ENCODE assay signal across 1 cellular context in genomic region chr6:131175559-131175958, GRCh38.
TF ChIP-seq lines count a peak whose summit lies in the region.

No MANE protein-coding gene starts in this region.

TF ChIP-seq in GM23338, 12 proteins besides CTCF, POLR2A, EP300 and RAD21 (continued from another document):
- TF ChIP-seq, protein P1, sequence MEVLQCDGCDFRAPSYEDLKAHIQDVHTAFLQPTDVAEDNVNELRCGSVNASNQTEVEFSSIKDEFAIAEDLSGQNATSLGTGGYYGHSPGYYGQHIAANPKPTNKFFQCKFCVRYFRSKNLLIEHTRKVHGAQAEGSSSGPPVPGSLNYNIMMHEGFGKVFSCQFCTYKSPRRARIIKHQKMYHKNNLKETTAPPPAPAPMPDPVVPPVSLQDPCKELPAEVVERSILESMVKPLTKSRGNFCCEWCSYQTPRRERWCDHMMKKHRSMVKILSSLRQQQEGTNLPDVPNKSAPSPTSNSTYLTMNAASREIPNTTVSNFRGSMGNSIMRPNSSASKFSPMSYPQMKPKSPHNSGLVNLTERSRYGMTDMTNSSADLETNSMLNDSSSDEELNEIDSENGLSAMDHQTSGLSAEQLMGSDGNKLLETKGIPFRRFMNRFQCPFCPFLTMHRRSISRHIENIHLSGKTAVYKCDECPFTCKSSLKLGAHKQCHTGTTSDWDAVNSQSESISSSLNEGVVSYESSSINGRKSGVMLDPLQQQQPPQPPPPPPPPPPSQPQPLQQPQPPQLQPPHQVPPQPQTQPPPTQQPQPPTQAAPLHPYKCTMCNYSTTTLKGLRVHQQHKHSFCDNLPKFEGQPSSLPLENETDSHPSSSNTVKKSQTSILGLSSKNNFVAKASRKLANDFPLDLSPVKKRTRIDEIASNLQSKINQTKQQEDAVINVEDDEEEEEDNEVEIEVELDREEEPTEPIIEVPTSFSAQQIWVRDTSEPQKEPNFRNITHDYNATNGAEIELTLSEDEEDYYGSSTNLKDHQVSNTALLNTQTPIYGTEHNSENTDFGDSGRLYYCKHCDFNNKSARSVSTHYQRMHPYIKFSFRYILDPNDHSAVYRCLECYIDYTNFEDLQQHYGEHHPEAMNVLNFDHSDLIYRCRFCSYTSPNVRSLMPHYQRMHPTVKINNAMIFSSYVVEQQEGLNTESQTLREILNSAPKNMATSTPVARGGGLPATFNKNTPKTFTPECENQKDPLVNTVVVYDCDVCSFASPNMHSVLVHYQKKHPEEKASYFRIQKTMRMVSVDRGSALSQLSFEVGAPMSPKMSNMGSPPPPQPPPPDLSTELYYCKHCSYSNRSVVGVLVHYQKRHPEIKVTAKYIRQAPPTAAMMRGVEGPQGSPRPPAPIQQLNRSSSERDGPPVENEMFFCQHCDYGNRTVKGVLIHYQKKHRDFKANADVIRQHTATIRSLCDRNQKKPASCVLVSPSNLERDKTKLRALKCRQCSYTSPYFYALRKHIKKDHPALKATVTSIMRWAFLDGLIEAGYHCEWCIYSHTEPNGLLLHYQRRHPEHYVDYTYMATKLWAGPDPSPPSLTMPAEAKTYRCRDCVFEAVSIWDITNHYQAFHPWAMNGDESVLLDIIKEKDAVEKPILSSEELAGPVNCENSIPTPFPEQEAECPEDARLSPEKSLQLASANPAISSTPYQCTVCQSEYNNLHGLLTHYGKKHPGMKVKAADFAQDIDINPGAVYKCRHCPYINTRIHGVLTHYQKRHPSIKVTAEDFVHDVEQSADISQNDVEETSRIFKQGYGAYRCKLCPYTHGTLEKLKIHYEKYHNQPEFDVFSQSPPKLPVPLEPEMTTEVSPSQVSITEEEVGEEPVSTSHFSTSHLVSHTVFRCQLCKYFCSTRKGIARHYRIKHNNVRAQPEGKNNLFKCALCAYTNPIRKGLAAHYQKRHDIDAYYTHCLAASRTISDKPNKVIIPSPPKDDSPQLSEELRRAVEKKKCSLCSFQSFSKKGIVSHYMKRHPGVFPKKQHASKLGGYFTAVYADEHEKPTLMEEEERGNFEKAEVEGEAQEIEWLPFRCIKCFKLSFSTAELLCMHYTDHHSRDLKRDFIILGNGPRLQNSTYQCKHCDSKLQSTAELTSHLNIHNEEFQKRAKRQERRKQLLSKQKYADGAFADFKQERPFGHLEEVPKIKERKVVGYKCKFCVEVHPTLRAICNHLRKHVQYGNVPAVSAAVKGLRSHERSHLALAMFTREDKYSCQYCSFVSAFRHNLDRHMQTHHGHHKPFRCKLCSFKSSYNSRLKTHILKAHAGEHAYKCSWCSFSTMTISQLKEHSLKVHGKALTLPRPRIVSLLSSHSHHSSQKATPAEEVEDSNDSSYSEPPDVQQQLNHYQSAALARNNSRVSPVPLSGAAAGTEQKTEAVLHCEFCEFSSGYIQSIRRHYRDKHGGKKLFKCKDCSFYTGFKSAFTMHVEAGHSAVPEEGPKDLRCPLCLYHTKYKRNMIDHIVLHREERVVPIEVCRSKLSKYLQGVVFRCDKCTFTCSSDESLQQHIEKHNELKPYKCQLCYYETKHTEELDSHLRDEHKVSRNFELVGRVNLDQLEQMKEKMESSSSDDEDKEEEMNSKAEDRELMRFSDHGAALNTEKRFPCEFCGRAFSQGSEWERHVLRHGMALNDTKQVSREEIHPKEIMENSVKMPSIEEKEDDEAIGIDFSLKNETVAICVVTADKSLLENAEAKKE (CRISPR knock-in tag; IDR thresholded peaks at IDR 0.05), result no peak
- TF ChIP-seq EZH2 (IDR thresholded peaks at IDR 0.05; ENCODE audit: low read depth, unreplicated experiment), result no peak
- no peak for TF ChIP-seq JUNB (IDR thresholded peaks at IDR 0.05; ENCODE audit: unreplicated experiment)
- no peak for TF ChIP-seq ZNF114 (CRISPR knock-in tag; IDR thresholded peaks at IDR 0.05)
- TF ChIP-seq ZNF331 (CRISPR knock-in tag; IDR thresholded peaks at IDR 0.05; ENCODE audit: low read depth), result no peak
TF ChIP-seq in GM23338: peak in this region for 0.
